1 cellular context compared by ENCODE assay signal in genomic region chr6:89695667-89696066, GRCh38.
TF ChIP-seq lines count a peak whose summit lies in the region.

No MANE protein-coding gene starts in this region.

TF ChIP-seq in H1, 55 proteins besides CTCF, POLR2A, EP300 and RAD21:
- TF ChIP-seq EZH2 (IDR thresholded peaks at IDR 0.05; ENCODE audit: low read depth, low read length, severe bottlenecking) (no peak), SIX5 (IDR thresholded peaks at IDR 0.05; ENCODE audit: low read depth, low read length) (no peak)
